In the genomic region with DNA sequence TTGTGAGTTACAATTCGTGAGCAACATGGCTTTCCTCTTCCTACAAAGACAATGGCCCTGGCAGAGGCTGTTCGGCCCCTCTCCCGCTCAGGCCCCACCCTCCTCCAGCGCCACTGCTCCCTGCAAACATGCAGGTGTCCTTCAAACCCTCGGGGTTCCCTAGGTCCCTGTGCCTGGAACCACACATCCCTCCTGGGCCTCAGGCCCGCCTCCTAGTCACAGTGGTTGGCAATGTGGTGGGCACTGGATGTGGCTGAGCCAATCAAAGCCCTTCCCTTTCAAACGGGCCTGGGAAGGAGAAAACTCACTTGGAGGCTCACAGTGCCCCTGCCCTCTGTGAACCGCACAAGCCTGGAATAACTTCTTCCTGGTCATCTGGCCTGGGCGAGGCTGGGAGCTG, we compare ENCODE assay signal across 25 cellular contexts.
"Had no signal": no experiment of that assay in that cellular context is flagged by ENCODE, and none has a peak within 500 bp of the region (broad histone marks: within the 10 kb centered on the region; RNA-seq: fewer than 3 reads in every experiment).

No MANE protein-coding gene starts in this region.

- H3K36me3 Mint-ChIP-seq: activated naive CD4-positive, alpha-beta T cell treated with anti-CD3 and anti-CD28 coated beads, Interleukin-2, amount 50 U/mL, for 24 hours had no signal

- DNase-seq: activated CD4-positive, alpha-beta T cell treated with anti-CD3 and anti-CD28 coated beads for 4 hours; activated CD4-positive, alpha-beta T cell treated with anti-CD3 and anti-CD28 coated beads, Interleukin-2, amount 50 U/mL, for 4 hours; activated CD8-positive, alpha-beta memory T cell treated with anti-CD3 and anti-CD28 coated beads, Interleukin-2, amount 50 U/mL, for 48 hours; activated CD8-positive, alpha-beta T cell treated with anti-CD3 and anti-CD28 coated beads, Interleukin-2, amount 10 ng/mL, durations not matched to agents 7 days and 5 days; activated naive CD4-positive, alpha-beta T cell; activated T-cell treated with anti-CD3 and anti-CD28 coated beads, Interleukin-2, amount 50 U/mL, for 1 hour; aorta; central memory CD4-positive, alpha-beta T cell; NCI-H1092; NCI-H1417; NCI-H1930; NCI-H2171 treated with DMSO at 0.1 percent for 48 hours; NCI-H226; NCI-H526; NCI-H774; OCI-M1; RPMI8226; T-helper 1 cell had no signal

- H3K9me3 ChIP-seq: breast epithelium had no signal

- H3K4me3 ChIP-seq: breast epithelium, SK-N-MC had no signal

- H3K36me3 ChIP-seq: breast epithelium had no signal

- H3K27me3 ChIP-seq: breast epithelium had no signal

- H3K4me3 Mint-ChIP-seq: activated CD8-positive, alpha-beta T cell treated with anti-CD3 and anti-CD28 coated beads, Interleukin-2, amount 10 ng/mL, durations not matched to agents 7 days and 5 days; activated naive CD4-positive, alpha-beta T cell treated with anti-CD3 and anti-CD28 coated beads, Interleukin-2, amount 50 U/mL, for 24 hours had no signal

- H3K27ac Mint-ChIP-seq: activated CD8-positive, alpha-beta T cell treated with anti-CD3 and anti-CD28 coated beads, Interleukin-2, amount 10 ng/mL, durations not matched to agents 7 days and 5 days; activated naive CD4-positive, alpha-beta T cell treated with anti-CD3 and anti-CD28 coated beads, Interleukin-2, amount 50 U/mL, for 24 hours had no signal

- H3K9me3 Mint-ChIP-seq: activated naive CD4-positive, alpha-beta T cell treated with anti-CD3 and anti-CD28 coated beads, Interleukin-2, amount 50 U/mL, for 24 hours had no signal

- ATAC-seq: activated CD4-positive, CD25-positive, alpha-beta regulatory T cell treated with anti-CD3 and anti-CD28 coated beads, Interleukin-2, amount 50 U/mL, for 24 hours; activated CD8-positive, alpha-beta T cell treated with anti-CD3 and anti-CD28 coated beads, Interleukin-2, amount 10 ng/mL, durations not matched to agents 7 days and 5 days; Panc1; Right ventricle myocardium inferior had no signal

- H3K27ac ChIP-seq: breast epithelium, SK-N-MC, VCaP had no signal
